ENCODE assay signal across 1 cellular context in the genomic region with DNA sequence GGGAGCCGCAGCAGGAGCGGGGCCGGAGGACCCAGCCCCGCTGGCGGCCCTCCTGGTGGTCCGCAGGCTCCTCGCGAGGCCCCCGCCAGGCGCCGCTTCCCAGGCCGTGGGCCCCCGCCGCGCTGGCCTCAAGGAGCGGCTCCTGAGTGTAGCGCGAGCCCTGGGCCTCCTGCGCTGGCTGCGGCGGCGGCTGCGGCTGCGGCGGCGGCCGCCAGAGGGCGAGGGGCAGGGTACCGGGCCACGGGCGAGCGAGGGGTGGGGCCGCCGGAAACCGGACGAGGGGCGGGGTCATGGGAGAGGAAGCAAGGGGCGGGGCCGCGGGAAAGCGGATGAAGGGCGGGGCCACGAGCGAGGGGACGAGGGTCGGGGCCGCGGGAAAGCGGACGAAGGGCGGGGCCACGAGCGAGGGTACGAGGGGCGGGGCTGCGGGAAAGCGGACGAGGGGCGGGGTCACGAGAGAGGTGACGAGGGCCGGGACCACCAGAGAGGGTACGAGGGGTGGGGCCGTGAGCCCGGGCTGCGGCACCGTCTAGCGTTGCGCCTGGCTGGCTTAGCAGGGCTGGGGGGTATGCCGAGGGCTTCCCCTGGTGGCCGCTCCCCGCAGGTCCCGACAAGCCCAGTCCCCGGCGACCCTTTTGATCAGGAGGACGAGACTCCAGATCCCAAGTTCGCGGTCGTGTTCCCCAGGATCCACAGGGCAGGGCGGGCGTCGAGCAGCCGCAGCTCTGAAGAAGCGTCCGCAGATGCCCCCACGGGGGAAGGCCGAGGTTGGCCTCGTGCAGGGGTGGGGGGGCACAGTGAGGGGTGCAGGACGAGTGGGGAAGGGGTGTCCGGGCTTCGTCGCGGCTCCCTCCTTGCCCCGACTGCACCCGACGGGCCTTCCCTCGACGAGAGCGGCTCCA.
TF ChIP-seq lines count a peak whose summit lies in the region.

No MANE protein-coding gene starts in this region.

TF ChIP-seq in GM12878, 131 proteins besides CTCF, POLR2A, EP300 and RAD21 (continued from another document and continues in another):
- TF ChIP-seq ESRRA (IDR thresholded peaks at IDR 0.05; ENCODE audit: low read length) (no peak), NFXL1 (IDR thresholded peaks at IDR 0.05; ENCODE audit: borderline replicate concordance) (0 out of 2 replicates have a peak, but pooled peaks have one; percentile 47), MTA3 (IDR thresholded peaks at IDR 0.05; ENCODE audit: borderline replicate concordance, low read length) (no peak), IKZF2 (IDR thresholded peaks at IDR 0.05) (no peak), EED (IDR thresholded peaks at IDR 0.05; ENCODE audit: low read depth) (no peak), EGR1 (IDR thresholded peaks at IDR 0.05; ENCODE audit: borderline replicate concordance in 1 of 2, low read depth in 2 of 2, low read length in 2 of 2) (no peak), YY1 (IDR thresholded peaks at IDR 0.05; ENCODE audit: low read depth, low read length) (peak; percentile 7; the same call in 1 of the 2 replicates), WRNIP1 (IDR thresholded peaks at IDR 0.05; ENCODE audit: borderline replicate concordance, low read depth, low read length) (no peak), SRF (IDR thresholded peaks at IDR 0.05; ENCODE audit: low read depth in 2 of 2, low read length in 2 of 2) (no peak), RAD51 (IDR thresholded peaks at IDR 0.05) (no peak), MYC (IDR thresholded peaks at IDR 0.05; ENCODE audit: insufficient read depth, insufficient read length, insufficient replicate concordance, low read length, severe bottlenecking) (no peak), MEF2A (IDR thresholded peaks at IDR 0.05; ENCODE audit: insufficient read depth, low read depth, low read length) (no peak), NR2C2 (IDR thresholded peaks at IDR 0.05; ENCODE audit: borderline replicate concordance, control insufficient read depth, insufficient read length, low read depth) (no peak), CBX5 (IDR thresholded peaks at IDR 0.05; ENCODE audit: low read depth) (no peak), RB1 (IDR thresholded peaks at IDR 0.05; ENCODE audit: borderline replicate concordance) (no peak), LARP7 (IDR thresholded peaks at IDR 0.05) (peak; percentile 57; the same call in 1 of the 2 replicates), MXI1 (IDR thresholded peaks at IDR 0.05; ENCODE audit: low read depth, low read length) (no peak), BMI1 (IDR thresholded peaks at IDR 0.05; ENCODE audit: borderline replicate concordance) (no peak), MTA2 (IDR thresholded peaks at IDR 0.05; ENCODE audit: low read depth) (no peak), SMAD1 (IDR thresholded peaks at IDR 0.05; ENCODE audit: low read depth, partially characterized antibody) (no peak), PAX8 (IDR thresholded peaks at IDR 0.05) (no peak), GABPA (IDR thresholded peaks at IDR 0.05; ENCODE audit: low read depth) (no peak), PML (IDR thresholded peaks at IDR 0.05; ENCODE audit: low read length) (no peak), ASH2L (IDR thresholded peaks at IDR 0.05; ENCODE audit: borderline replicate concordance, low read depth) (no peak), BCL11A (IDR thresholded peaks at IDR 0.05; ENCODE audit: low read depth, low read length) (no peak), NR2F1 (conservative IDR thresholded peaks at IDR 0.05) (peak; percentile 15; the same call in 1 of the 2 replicates)
- TF ChIP-seq, protein P1, sequence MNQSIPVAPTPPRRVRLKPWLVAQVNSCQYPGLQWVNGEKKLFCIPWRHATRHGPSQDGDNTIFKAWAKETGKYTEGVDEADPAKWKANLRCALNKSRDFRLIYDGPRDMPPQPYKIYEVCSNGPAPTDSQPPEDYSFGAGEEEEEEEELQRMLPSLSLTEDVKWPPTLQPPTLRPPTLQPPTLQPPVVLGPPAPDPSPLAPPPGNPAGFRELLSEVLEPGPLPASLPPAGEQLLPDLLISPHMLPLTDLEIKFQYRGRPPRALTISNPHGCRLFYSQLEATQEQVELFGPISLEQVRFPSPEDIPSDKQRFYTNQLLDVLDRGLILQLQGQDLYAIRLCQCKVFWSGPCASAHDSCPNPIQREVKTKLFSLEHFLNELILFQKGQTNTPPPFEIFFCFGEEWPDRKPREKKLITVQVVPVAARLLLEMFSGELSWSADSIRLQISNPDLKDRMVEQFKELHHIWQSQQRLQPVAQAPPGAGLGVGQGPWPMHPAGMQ (IDR thresholded peaks at IDR 0.05; ENCODE audit: borderline replicate concordance), result no peak
- TF ChIP-seq, protein P2, sequence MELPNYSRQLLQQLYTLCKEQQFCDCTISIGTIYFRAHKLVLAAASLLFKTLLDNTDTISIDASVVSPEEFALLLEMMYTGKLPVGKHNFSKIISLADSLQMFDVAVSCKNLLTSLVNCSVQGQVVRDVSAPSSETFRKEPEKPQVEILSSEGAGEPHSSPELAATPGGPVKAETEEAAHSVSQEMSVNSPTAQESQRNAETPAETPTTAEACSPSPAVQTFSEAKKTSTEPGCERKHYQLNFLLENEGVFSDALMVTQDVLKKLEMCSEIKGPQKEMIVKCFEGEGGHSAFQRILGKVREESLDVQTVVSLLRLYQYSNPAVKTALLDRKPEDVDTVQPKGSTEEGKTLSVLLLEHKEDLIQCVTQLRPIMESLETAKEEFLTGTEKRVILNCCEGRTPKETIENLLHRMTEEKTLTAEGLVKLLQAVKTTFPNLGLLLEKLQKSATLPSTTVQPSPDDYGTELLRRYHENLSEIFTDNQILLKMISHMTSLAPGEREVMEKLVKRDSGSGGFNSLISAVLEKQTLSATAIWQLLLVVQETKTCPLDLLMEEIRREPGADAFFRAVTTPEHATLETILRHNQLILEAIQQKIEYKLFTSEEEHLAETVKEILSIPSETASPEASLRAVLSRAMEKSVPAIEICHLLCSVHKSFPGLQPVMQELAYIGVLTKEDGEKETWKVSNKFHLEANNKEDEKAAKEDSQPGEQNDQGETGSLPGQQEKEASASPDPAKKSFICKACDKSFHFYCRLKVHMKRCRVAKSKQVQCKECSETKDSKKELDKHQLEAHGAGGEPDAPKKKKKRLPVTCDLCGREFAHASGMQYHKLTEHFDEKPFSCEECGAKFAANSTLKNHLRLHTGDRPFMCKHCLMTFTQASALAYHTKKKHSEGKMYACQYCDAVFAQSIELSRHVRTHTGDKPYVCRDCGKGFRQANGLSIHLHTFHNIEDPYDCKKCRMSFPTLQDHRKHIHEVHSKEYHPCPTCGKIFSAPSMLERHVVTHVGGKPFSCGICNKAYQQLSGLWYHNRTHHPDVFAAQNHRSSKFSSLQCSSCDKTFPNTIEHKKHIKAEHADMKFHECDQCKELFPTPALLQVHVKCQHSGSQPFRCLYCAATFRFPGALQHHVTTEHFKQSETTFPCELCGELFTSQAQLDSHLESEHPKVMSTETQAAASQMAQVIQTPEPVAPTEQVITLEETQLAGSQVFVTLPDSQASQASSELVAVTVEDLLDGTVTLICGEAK (IDR thresholded peaks at IDR 0.05; ENCODE audit: borderline replicate concordance), result no peak
- TF ChIP-seq, protein P3, sequence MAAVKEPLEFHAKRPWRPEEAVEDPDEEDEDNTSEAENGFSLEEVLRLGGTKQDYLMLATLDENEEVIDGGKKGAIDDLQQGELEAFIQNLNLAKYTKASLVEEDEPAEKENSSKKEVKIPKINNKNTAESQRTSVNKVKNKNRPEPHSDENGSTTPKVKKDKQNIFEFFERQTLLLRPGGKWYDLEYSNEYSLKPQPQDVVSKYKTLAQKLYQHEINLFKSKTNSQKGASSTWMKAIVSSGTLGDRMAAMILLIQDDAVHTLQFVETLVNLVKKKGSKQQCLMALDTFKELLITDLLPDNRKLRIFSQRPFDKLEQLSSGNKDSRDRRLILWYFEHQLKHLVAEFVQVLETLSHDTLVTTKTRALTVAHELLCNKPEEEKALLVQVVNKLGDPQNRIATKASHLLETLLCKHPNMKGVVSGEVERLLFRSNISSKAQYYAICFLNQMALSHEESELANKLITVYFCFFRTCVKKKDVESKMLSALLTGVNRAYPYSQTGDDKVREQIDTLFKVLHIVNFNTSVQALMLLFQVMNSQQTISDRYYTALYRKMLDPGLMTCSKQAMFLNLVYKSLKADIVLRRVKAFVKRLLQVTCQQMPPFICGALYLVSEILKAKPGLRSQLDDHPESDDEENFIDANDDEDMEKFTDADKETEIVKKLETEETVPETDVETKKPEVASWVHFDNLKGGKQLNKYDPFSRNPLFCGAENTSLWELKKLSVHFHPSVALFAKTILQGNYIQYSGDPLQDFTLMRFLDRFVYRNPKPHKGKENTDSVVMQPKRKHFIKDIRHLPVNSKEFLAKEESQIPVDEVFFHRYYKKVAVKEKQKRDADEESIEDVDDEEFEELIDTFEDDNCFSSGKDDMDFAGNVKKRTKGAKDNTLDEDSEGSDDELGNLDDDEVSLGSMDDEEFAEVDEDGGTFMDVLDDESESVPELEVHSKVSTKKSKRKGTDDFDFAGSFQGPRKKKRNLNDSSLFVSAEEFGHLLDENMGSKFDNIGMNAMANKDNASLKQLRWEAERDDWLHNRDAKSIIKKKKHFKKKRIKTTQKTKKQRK (IDR thresholded peaks at IDR 0.05; ENCODE audit: low read depth, low read length), result no peak
- TF ChIP-seq, protein P4, sequence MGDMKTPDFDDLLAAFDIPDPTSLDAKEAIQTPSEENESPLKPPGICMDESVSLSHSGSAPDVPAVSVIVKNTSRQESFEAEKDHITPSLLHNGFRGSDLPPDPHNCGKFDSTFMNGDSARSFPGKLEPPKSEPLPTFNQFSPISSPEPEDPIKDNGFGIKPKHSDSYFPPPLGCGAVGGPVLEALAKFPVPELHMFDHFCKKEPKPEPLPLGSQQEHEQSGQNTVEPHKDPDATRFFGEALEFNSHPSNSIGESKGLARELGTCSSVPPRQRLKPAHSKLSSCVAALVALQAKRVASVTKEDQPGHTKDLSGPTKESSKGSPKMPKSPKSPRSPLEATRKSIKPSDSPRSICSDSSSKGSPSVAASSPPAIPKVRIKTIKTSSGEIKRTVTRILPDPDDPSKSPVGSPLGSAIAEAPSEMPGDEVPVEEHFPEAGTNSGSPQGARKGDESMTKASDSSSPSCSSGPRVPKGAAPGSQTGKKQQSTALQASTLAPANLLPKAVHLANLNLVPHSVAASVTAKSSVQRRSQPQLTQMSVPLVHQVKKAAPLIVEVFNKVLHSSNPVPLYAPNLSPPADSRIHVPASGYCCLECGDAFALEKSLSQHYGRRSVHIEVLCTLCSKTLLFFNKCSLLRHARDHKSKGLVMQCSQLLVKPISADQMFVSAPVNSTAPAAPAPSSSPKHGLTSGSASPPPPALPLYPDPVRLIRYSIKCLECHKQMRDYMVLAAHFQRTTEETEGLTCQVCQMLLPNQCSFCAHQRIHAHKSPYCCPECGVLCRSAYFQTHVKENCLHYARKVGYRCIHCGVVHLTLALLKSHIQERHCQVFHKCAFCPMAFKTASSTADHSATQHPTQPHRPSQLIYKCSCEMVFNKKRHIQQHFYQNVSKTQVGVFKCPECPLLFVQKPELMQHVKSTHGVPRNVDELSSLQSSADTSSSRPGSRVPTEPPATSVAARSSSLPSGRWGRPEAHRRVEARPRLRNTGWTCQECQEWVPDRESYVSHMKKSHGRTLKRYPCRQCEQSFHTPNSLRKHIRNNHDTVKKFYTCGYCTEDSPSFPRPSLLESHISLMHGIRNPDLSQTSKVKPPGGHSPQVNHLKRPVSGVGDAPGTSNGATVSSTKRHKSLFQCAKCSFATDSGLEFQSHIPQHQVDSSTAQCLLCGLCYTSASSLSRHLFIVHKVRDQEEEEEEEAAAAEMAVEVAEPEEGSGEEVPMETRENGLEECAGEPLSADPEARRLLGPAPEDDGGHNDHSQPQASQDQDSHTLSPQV (IDR thresholded peaks at IDR 0.05), result peak; percentile 59; the same call in 1 of the 2 replicates
- TF ChIP-seq, protein P5, sequence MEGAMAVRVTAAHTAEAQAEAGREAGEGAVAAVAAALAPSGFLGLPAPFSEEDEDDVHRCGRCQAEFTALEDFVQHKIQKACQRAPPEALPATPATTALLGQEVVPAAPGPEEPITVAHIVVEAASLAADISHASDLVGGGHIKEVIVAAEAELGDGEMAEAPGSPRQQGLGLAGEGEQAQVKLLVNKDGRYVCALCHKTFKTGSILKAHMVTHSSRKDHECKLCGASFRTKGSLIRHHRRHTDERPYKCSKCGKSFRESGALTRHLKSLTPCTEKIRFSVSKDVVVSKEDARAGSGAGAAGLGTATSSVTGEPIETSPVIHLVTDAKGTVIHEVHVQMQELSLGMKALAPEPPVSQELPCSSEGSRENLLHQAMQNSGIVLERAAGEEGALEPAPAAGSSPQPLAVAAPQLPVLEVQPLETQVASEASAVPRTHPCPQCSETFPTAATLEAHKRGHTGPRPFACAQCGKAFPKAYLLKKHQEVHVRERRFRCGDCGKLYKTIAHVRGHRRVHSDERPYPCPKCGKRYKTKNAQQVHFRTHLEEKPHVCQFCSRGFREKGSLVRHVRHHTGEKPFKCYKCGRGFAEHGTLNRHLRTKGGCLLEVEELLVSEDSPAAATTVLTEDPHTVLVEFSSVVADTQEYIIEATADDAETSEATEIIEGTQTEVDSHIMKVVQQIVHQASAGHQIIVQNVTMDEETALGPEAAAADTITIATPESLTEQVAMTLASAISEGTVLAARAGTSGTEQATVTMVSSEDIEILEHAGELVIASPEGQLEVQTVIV (IDR thresholded peaks at IDR 0.05; ENCODE audit: borderline replicate concordance, partially characterized antibody), result no peak
- TF ChIP-seq, protein P6, sequence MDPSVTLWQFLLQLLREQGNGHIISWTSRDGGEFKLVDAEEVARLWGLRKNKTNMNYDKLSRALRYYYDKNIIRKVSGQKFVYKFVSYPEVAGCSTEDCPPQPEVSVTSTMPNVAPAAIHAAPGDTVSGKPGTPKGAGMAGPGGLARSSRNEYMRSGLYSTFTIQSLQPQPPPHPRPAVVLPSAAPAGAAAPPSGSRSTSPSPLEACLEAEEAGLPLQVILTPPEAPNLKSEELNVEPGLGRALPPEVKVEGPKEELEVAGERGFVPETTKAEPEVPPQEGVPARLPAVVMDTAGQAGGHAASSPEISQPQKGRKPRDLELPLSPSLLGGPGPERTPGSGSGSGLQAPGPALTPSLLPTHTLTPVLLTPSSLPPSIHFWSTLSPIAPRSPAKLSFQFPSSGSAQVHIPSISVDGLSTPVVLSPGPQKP (IDR thresholded peaks at IDR 0.05; ENCODE audit: low read depth, low read length), result no peak
- TF ChIP-seq, protein P7, sequence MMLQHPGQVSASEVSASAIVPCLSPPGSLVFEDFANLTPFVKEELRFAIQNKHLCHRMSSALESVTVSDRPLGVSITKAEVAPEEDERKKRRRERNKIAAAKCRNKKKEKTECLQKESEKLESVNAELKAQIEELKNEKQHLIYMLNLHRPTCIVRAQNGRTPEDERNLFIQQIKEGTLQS (IDR thresholded peaks at IDR 0.05; ENCODE audit: borderline replicate concordance, extremely low read depth, low read depth, low read length), result no peak
- TF ChIP-seq, protein P8, sequence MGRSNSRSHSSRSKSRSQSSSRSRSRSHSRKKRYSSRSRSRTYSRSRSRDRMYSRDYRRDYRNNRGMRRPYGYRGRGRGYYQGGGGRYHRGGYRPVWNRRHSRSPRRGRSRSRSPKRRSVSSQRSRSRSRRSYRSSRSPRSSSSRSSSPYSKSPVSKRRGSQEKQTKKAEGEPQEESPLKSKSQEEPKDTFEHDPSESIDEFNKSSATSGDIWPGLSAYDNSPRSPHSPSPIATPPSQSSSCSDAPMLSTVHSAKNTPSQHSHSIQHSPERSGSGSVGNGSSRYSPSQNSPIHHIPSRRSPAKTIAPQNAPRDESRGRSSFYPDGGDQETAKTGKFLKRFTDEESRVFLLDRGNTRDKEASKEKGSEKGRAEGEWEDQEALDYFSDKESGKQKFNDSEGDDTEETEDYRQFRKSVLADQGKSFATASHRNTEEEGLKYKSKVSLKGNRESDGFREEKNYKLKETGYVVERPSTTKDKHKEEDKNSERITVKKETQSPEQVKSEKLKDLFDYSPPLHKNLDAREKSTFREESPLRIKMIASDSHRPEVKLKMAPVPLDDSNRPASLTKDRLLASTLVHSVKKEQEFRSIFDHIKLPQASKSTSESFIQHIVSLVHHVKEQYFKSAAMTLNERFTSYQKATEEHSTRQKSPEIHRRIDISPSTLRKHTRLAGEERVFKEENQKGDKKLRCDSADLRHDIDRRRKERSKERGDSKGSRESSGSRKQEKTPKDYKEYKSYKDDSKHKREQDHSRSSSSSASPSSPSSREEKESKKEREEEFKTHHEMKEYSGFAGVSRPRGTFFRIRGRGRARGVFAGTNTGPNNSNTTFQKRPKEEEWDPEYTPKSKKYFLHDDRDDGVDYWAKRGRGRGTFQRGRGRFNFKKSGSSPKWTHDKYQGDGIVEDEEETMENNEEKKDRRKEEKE (IDR thresholded peaks at IDR 0.05), result no peak
